ENCODE assay signal across 13 cellular contexts in genomic region chr1:212833211-212834207, GRCh38. TPM values are rescaled to one million over a fixed set of nuclear protein-coding genes. Genes with fewer than 3 reads are reported as not detected.
A peak's percentile ranks its signal among the peaks of the same experiment; 100 is the strongest.
DNase-seq lines count a peak whose midpoint lies in the region; ATAC-seq and TF ChIP-seq lines count a peak whose summit lies in the region.
"Not testable (repeated sequence)": the region's sequence is repeated elsewhere in the genome, so short reads cannot be mapped to it uniquely, and the experiment has no call there.
"Had no signal": no experiment of that assay in that cellular context is flagged by ENCODE, and none has a peak within 500 bp of the region (broad histone marks: within the 10 kb centered on the region; RNA-seq: fewer than 3 reads in every experiment).

No MANE protein-coding gene starts in this region.

- H3K79me2 ChIP-seq in OCI-LY3 (ENCODE audit: low read length), result not testable (repeated sequence)

- H3K4me1 ChIP-seq in BLaER1; cardiac muscle cell (ENCODE audit: low read depth): not testable (repeated sequence)
- peaks cover 57% of the 10 kb centered on the region for H3K4me1 ChIP-seq in OCI-LY3 (ENCODE audit: low read length)

- not testable (repeated sequence) for H3K36me3 Mint-ChIP-seq in natural killer cell

- intact Hi-C loops in natural killer cell (cut with micrococcal nuclease), result not testable (repeated sequence)

- H4K20me1 ChIP-seq in BLaER1; OCI-LY3 (ENCODE audit: insufficient read depth, low read length): not testable (repeated sequence)

- H3K4me3 ChIP-seq in BLaER1, cardiac muscle cell: not testable (repeated sequence)
- peak overlapping the region; percentile 29 for H3K4me3 ChIP-seq in OCI-LY3 (ENCODE audit: low read length)

- DNase-seq in cardiac muscle cell (ENCODE audit: low read depth in 1 of 2, low spot score in 1 of 2), result peak in 1 of 2 donors; percentile 29
- not testable (repeated sequence) for DNase-seq in natural killer cell

- ATAC-seq in GM18517 (IDR thresholded peaks at IDR 0.05; ENCODE audit: unreplicated experiment) (peak; percentile 69), GM19455 (IDR thresholded peaks at IDR 0.05; ENCODE audit: unreplicated experiment) (peak; percentile 64), HG02623 (IDR thresholded peaks at IDR 0.05; ENCODE audit: unreplicated experiment) (peak; percentile 69), HG03108 (IDR thresholded peaks at IDR 0.05; ENCODE audit: unreplicated experiment) (peak; percentile 88), natural killer cell (peak; percentile 52 to 80 (median 68))

- H3K27ac ChIP-seq in BLaER1, result not testable (repeated sequence)
- H3K27ac ChIP-seq in OCI-LY3 (ENCODE audit: low read length), result peak overlapping the region; percentile 93
- H3K27ac ChIP-seq in cardiac muscle cell, result peak overlapping the region; percentile 80

- not testable (repeated sequence) for H3K27me3 ChIP-seq in BLaER1; OCI-LY3 (ENCODE audit: low read depth, low read length); cardiac muscle cell

- not testable (repeated sequence) for H3K27ac Mint-ChIP-seq in natural killer cell

- H3K9ac ChIP-seq in BLaER1, result not testable (repeated sequence)
- peak overlapping the region; percentile 57 for H3K9ac ChIP-seq in OCI-LY3 (ENCODE audit: low read length)

- peaks cover 0 to 14% of the 10 kb centered on the region in 2 donors for H3K4me1 Mint-ChIP-seq in natural killer cell

- not testable (repeated sequence) for H3K36me3 ChIP-seq in BLaER1; OCI-LY3 (replicated peaks; ENCODE audit: low read depth, low read length); cardiac muscle cell

- H3K9me3 Mint-ChIP-seq in natural killer cell, result not testable (repeated sequence)

- H3K4me2 ChIP-seq in BLaER1, result peak overlapping the region; percentile 7; the same call in 1 of the 2 replicates
- peak overlapping the region; percentile 63 for H3K4me2 ChIP-seq in OCI-LY3 (ENCODE audit: low read length)

- not testable (repeated sequence) for TF ChIP-seq CTCF in OCI-LY3 (IDR thresholded peaks at IDR 0.05; ENCODE audit: low read depth, low read length); cardiac muscle cell (IDR thresholded peaks at IDR 0.05; ENCODE audit: low read depth, low read length); natural killer cell (IDR thresholded peaks at IDR 0.05)

- peak overlapping the region; percentile 50; the same call in 1 of the 2 replicates for H2AFZ ChIP-seq in OCI-LY3 (ENCODE audit: low read depth, low read length)

- H3K4me3 Mint-ChIP-seq in natural killer cell, result not testable (repeated sequence)

- H3K27me3 Mint-ChIP-seq in natural killer cell (ENCODE audit: low read depth in 2 of 2), result not testable (repeated sequence)

- not testable (repeated sequence) for H3K9me3 ChIP-seq in BLaER1; OCI-LY3 (ENCODE audit: insufficient read depth, low read length); cardiac muscle cell (ENCODE audit: low read depth)

RNA-seq across cellular contexts. Expression of gene SPATA45, which starts 13.9 kb away (rescaled TPM):
- total RNA-seq in cardiac muscle cell, result 2.9 TPM in 1 of 2 replicates, not detected in the other
- polyA plus RNA-seq in cardiac muscle cell, result 0.52 TPM in 1 of 2 replicates, not detected in the other
- total RNA-seq in natural killer cell, result under 1 TPM in 1 of 3 donors, not detected in 2; 0.80 TPM
- total RNA-seq: foreskin keratinocyte; osteocyte; Right ventricle myocardium superior; smooth muscle cell; T-helper 2 cell treated with Interferon-gamma antibody and Interleukin-4, amounts not matched to agents 100 ng/mL and 5 ng/mL, for 36 hours had no signal
- polyA plus RNA-seq: foreskin keratinocyte had no signal

RNA-seq across cellular contexts. Expression of gene FLVCR1, which starts 24.6 kb away (rescaled TPM):
- total RNA-seq in cardiac muscle cell, result 9.8 and 11.7 TPM in 2 replicates
- 7.8 and 13.6 TPM in 2 replicates for polyA plus RNA-seq in cardiac muscle cell
- 10 to 100 TPM in 2 of 3 donors, 1 to 10 TPM in 1; 8.1 to 15.0 (median 11.4) TPM for total RNA-seq in natural killer cell

RNA-seq across cellular contexts. Expression of gene TATDN3, which starts 41.8 kb away (rescaled TPM):
- total RNA-seq in cardiac muscle cell, result 20.8 and 26.4 TPM in 2 replicates
- 18.5 and 27.9 TPM in 2 replicates for polyA plus RNA-seq in cardiac muscle cell
- 10 to 100 TPM; 11.6 to 14.6 (median 13.4) TPM for total RNA-seq in natural killer cell

RNA-seq across cellular contexts. Expression of gene NSL1, which starts 41.9 kb away (rescaled TPM):
- total RNA-seq in cardiac muscle cell (41.4 and 81.0 TPM in 2 replicates), natural killer cell (10 to 100 TPM; 17.0 to 23.8 (median 23.4) TPM)
- 34.9 and 44.8 TPM in 2 replicates for polyA plus RNA-seq in cardiac muscle cell
